In the genomic region with DNA sequence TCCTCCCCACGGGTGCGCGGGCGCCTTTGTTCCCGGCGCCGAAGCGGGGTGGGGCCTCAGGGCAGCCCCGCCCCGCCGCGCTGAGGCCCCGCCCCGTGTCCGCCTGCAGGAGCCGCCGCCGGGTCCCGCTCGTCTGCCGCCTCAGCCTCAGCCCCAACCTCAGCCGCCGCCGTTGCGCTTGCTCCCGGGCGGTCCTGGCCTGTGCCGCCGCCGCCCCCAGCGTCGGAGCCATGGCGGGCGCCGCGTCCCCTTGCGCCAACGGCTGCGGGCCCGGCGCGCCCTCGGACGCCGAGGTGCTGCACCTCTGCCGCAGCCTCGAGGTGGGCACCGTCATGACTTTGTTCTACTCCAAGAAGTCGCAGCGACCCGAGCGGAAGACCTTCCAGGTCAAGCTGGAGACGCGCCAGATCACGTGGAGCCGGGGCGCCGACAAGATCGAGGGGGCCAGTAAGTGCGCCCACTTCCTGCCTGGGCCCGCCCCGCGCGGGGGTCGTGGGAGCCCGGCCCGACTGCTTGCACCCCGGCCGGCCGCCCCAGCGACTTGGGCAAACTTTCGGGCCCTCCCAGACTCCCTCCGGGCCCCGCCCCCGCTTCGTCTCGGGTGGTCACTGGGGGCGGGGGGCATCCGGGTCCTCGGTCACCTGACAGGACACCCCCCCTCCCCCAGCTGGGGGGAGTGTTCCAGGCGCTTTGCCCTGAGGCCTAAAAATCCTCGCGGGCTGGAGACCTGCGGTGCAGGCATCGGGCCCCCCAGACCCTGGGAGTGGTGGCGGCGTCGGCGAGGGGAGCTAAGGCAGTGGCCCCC, we compare ENCODE assay signal across 8 cellular contexts. TPM values are rescaled to one million over a fixed set of nuclear protein-coding genes. Genes with fewer than 3 reads are reported as not detected.
DNase-seq lines count a peak whose midpoint lies in the region; ATAC-seq and TF ChIP-seq lines count a peak whose summit lies in the region.

PLCG1 (plus strand) TSS at position 132 of the 805 bp plus-strand sequence; CDS start at position 231, 99 bp downstream.

- H3K36me3 ChIP-seq in right lobe of liver, result no peaks in the 10 kb centered on the region

- peaks cover 43% of the 10 kb centered on the region for H3K36me3 Mint-ChIP-seq in activated CD4-positive, alpha-beta T cell treated with anti-CD3 and anti-CD28 coated beads, Interleukin-2, amount 10 ng/mL, durations not matched to agents 7 days and 5 days (ENCODE audit: low read depth)

- ATAC-seq in GM19023 (IDR thresholded peaks at IDR 0.05; ENCODE audit: unreplicated experiment) (peak; percentile 52), HG03196 (IDR thresholded peaks at IDR 0.05; ENCODE audit: unreplicated experiment) (peak; percentile 45), right lobe of liver (peak; percentile 73 to 82 (median 78))

- peak within 1 kb of the TSS; percentile 80 to 90 (median 90) for H3K4me3 ChIP-seq in right lobe of liver

- no peaks in the 10 kb centered on the region for H3K27me3 Mint-ChIP-seq in activated CD4-positive, alpha-beta T cell treated with anti-CD3 and anti-CD28 coated beads, Interleukin-2, amount 10 ng/mL, durations not matched to agents 7 days and 5 days

- H3K9me3 Mint-ChIP-seq in activated CD4-positive, alpha-beta T cell treated with anti-CD3 and anti-CD28 coated beads, Interleukin-2, amount 10 ng/mL, durations not matched to agents 7 days and 5 days, result no peaks in the 10 kb centered on the region

- H3K4me3 Mint-ChIP-seq in activated CD4-positive, alpha-beta T cell treated with anti-CD3 and anti-CD28 coated beads, Interleukin-2, amount 10 ng/mL, durations not matched to agents 7 days and 5 days, result peak within 1 kb of the TSS; percentile 87

- DNase-seq in AG08396 (ENCODE audit: low spot score), result peak; percentile 93
- peak; percentile 46 for DNase-seq in NCI-H510A (lab: John Stamatoyannopoulos, UW)
- peak; percentile 79 for DNase-seq in activated CD4-positive, alpha-beta T cell treated with anti-CD3 and anti-CD28 coated beads, Interleukin-2, amount 10 ng/mL, durations not matched to agents 7 days and 5 days
- peak; percentile 87 for DNase-seq in dermis blood vessel endothelial cell
- peak; percentile 85 to 87 (median 86) for DNase-seq in right lobe of liver
- DNase-seq in stimulated activated CD4-positive, alpha-beta T cell treated with anti-CD3 and anti-CD28 coated beads, Interleukin-4, amount 100 ng/mL, for 1 hour, result peak; percentile 82

- CTCF ChIA-PET in activated CD4-positive, alpha-beta T cell treated with anti-CD3 and anti-CD28 coated beads, Interleukin-2, amount 10 ng/mL, durations not matched to agents 7 days and 5 days (lab: Charles Lee), result interaction anchor here (0.6 to 10.7 kb wide), 6 partner anchors 9 to 201 kb away, joined by 3 to 139 read pairs (median 4); no protein-coding TSS in a partner anchor

- intact Hi-C loops in right lobe of liver (cut with DNase I), result no loop called here

- 0% methylated on average over 4 of the region's 89 CpGs for WGBS in right lobe of liver (ENCODE audit: insufficient coverage, low coverage, low lambda C conversion rate, missing lambda C conversion rate)

- POLR2A ChIA-PET in activated CD4-positive, alpha-beta T cell treated with anti-CD3 and anti-CD28 coated beads, Interleukin-2, amount 10 ng/mL, durations not matched to agents 7 days and 5 days (lab: Charles Lee), result interaction anchor here (1.5 kb wide), 1 partner anchor 20 kb away, joined by 11 read pairs; no protein-coding TSS in a partner anchor

- TF ChIP-seq CTCF in right lobe of liver (IDR thresholded peaks at IDR 0.05), result no peak

- TF ChIP-seq POLR2A in right lobe of liver (IDR thresholded peaks at IDR 0.05), result no peak

- H3K9me3 ChIP-seq in right lobe of liver, result no peaks in the 10 kb centered on the region

- H3K4me1 ChIP-seq in right lobe of liver, result peaks cover 0 to 14% (median 0%) of the 10 kb centered on the region in 4 donors

- peak within 1 kb of the TSS; percentile 89 for H3K27ac Mint-ChIP-seq in activated CD4-positive, alpha-beta T cell treated with anti-CD3 and anti-CD28 coated beads, Interleukin-2, amount 10 ng/mL, durations not matched to agents 7 days and 5 days

- H3K27me3 ChIP-seq in right lobe of liver, result no peaks in the 10 kb centered on the region

- peak within 1 kb of the TSS; percentile 69 to 90 (median 83) for H3K27ac ChIP-seq in right lobe of liver

- H3K4me1 Mint-ChIP-seq in activated CD4-positive, alpha-beta T cell treated with anti-CD3 and anti-CD28 coated beads, Interleukin-2, amount 10 ng/mL, durations not matched to agents 7 days and 5 days, result peaks cover 63% of the 10 kb centered on the region

RNA-seq across cellular contexts. Expression of gene PLCG1, which starts in this region (rescaled TPM):
- 100 to 1,000 TPM; 395 to 443 TPM for total RNA-seq in activated CD4-positive, alpha-beta T cell treated with anti-CD3 and anti-CD28 coated beads, Interleukin-2, amount 10 ng/mL, durations not matched to agents 7 days and 5 days
- total RNA-seq in dermis blood vessel endothelial cell (188 TPM in 2 replicates), right lobe of liver (10 to 100 TPM in 5 of 6 experiments, 1 to 10 TPM in 1; 9.5 to 22.6 (median 16.6) TPM)

Comparison
In these comparisons a context has a peak if more than half of its experiments do, and no peak if none do; other contexts are left out.
1. Peak in every context shown above with its lines: DNase-seq, ATAC-seq, H3K4me3 ChIP-seq and H3K27ac ChIP-seq.